Comparison of ENCODE assay signal across 16 cellular contexts in the genomic region with DNA sequence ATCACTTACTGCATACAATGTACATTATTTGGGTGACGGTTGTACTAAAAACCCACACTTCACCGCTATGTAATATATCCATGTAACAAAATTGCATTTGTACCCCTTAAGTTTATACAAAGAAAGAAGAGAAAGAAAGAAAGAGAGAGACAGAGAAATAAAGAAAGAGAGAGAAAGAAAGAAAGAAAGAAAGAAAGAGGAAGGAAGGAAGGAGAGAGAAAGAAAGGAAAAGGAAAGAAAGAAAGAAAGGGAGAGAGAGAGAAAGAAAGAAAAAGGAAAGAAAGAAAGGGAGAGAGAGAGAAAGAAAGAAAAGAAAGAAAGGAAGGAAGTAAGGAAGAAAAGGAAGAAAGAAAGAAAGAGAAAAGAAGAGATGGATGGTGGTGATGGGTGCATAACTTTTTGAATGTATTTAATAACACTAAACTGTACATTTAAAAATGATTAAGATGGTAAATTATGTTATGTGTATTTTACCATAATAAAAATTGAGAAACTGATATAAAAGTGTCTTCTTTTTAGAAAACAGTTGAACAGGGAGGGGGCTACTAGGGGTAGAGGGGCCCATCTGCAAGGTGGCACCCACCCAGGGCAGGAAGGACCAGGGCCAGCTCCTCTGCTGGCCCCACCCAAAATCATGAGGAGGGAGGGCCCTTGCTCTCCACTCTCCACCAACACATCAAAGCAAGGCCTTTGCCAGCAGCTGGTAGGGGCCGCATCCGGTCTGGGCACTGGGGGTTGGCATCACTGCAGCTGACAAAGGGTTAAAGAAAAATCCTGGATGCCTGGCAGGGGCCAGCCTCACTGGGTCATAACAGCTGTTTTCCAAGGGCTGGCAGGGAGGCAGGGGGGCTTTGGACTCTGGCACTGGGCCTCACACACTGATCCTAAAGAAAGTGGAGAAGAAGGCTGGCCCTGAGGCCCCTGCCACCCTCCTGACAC.
DNase-seq lines count a peak whose midpoint lies in the region; ATAC-seq and TF ChIP-seq lines count a peak whose summit lies in the region.
"Had no signal": no experiment of that assay in that cellular context is flagged by ENCODE, and none has a peak within 500 bp of the region (broad histone marks: within the 10 kb centered on the region; RNA-seq: fewer than 3 reads in every experiment).

No MANE protein-coding gene starts in this region.

- no peaks in the 10 kb centered on the region for H3K36me3 ChIP-seq in Peyer's patch
- H3K36me3 ChIP-seq: neutrophil, upper lobe of right lung had no signal

- no peak for TF ChIP-seq RAD21 in Ishikawa (IDR thresholded peaks at IDR 0.05; ENCODE audit: low read depth)

- no peak overlapping the region for H3K4me3 Mint-ChIP-seq in activated CD8-positive, alpha-beta memory T cell treated with anti-CD3 and anti-CD28 coated beads, Interleukin-2, amount 10 ng/mL, durations not matched to agents 7 days and 5 days
- peak overlapping the region; percentile 14 for H3K4me3 Mint-ChIP-seq in activated naive CD8-positive, alpha-beta T cell treated with anti-CD3 and anti-CD28 coated beads for 36 hours
- peak overlapping the region in 1 of 10 donors; percentile 11 for H3K4me3 Mint-ChIP-seq in naive thymus-derived CD8-positive, alpha-beta T cell
- H3K4me3 Mint-ChIP-seq in WTC11: no peak overlapping the region
- H3K4me3 Mint-ChIP-seq: CD8-positive, alpha-beta T cell had no signal

- CTCF ChIA-PET in activated CD8-positive, alpha-beta memory T cell treated with anti-CD3 and anti-CD28 coated beads, Interleukin-2, amount 10 ng/mL, durations not matched to agents 7 days and 5 days (lab: Charles Lee): interaction anchor here (2.1 kb wide), 1 partner anchor 13 kb away, joined by 4 read pairs; no protein-coding TSS in a partner anchor
- CTCF ChIA-PET in WTC11 (lab: Charles Lee): no interaction called here

- no peak overlapping the region for H3K4me3 ChIP-seq in Peyer's patch
- H3K4me3 ChIP-seq: SK-N-MC, upper lobe of right lung had no signal

- POLR2A ChIA-PET in naive thymus-derived CD8-positive, alpha-beta T cell (lab: Charles Lee): no interaction called here
- POLR2A ChIA-PET in WTC11 (lab: Charles Lee): no interaction called here

- peaks cover 0 to 14% (median 3%) of the 10 kb centered on the region in 4 donors for H3K4me1 ChIP-seq in Peyer's patch

- no peak for TF ChIP-seq POLR2A in Peyer's patch (IDR thresholded peaks at IDR 0.05)

- peaks cover 45% of the 10 kb centered on the region for H3K4me1 Mint-ChIP-seq in activated CD8-positive, alpha-beta memory T cell treated with anti-CD3 and anti-CD28 coated beads, Interleukin-2, amount 10 ng/mL, durations not matched to agents 7 days and 5 days
- peaks cover 50% of the 10 kb centered on the region for H3K4me1 Mint-ChIP-seq in activated naive CD8-positive, alpha-beta T cell treated with anti-CD3 and anti-CD28 coated beads for 36 hours
- H3K4me1 Mint-ChIP-seq in naive thymus-derived CD8-positive, alpha-beta T cell: peaks cover 11 to 35% (median 25%) of the 10 kb centered on the region in 4 donors
- peaks cover 5% of the 10 kb centered on the region for H3K4me1 Mint-ChIP-seq in WTC11

- no peak for TF ChIP-seq CTCF in Peyer's patch (IDR thresholded peaks at IDR 0.05)
- no peak for TF ChIP-seq CTCF in WTC11 (IDR thresholded peaks at IDR 0.05)

- H3K27ac ChIP-seq in Peyer's patch: no peak overlapping the region
- H3K27ac ChIP-seq: neutrophil, SK-N-MC, upper lobe of right lung had no signal

- no peak for TF ChIP-seq EP300 in Ishikawa (IDR thresholded peaks at IDR 0.05; ENCODE audit: borderline replicate concordance)

- H3K9me3 ChIP-seq in Peyer's patch: no peaks in the 10 kb centered on the region
- H3K9me3 ChIP-seq: neutrophil, upper lobe of right lung had no signal

- no peaks in the 10 kb centered on the region for H3K27me3 ChIP-seq in Peyer's patch
- H3K27me3 ChIP-seq: neutrophil, upper lobe of right lung had no signal

- peaks cover 3% of the 10 kb centered on the region for H3K36me3 Mint-ChIP-seq in activated CD8-positive, alpha-beta memory T cell treated with anti-CD3 and anti-CD28 coated beads, Interleukin-2, amount 10 ng/mL, durations not matched to agents 7 days and 5 days
- H3K36me3 Mint-ChIP-seq in activated naive CD8-positive, alpha-beta T cell treated with anti-CD3 and anti-CD28 coated beads for 36 hours: peaks cover 25% of the 10 kb centered on the region
- H3K36me3 Mint-ChIP-seq in naive thymus-derived CD8-positive, alpha-beta T cell: no peaks in the 10 kb centered on the region
- no peaks in the 10 kb centered on the region for H3K36me3 Mint-ChIP-seq in WTC11
- H3K36me3 Mint-ChIP-seq: CD8-positive, alpha-beta T cell had no signal

- peak; percentile 35 for ATAC-seq in activated CD8-positive, alpha-beta memory T cell treated with anti-CD3 and anti-CD28 coated beads, Interleukin-2, amount 10 ng/mL, durations not matched to agents 7 days and 5 days
- ATAC-seq in naive thymus-derived CD8-positive, alpha-beta T cell: no peak
- ATAC-seq in WTC11: no peak
- ATAC-seq: Panc1 had no signal

- no peak overlapping the region for H3K27ac Mint-ChIP-seq in activated CD8-positive, alpha-beta memory T cell treated with anti-CD3 and anti-CD28 coated beads, Interleukin-2, amount 10 ng/mL, durations not matched to agents 7 days and 5 days
- H3K27ac Mint-ChIP-seq in activated naive CD8-positive, alpha-beta T cell treated with anti-CD3 and anti-CD28 coated beads for 36 hours: peak overlapping the region; percentile 61
- H3K27ac Mint-ChIP-seq in naive thymus-derived CD8-positive, alpha-beta T cell: peak overlapping the region in 6 of 10 donors; percentile 5 to 65 (median 21)
- no peak overlapping the region for H3K27ac Mint-ChIP-seq in WTC11

- H3K9me3 Mint-ChIP-seq in activated CD8-positive, alpha-beta memory T cell treated with anti-CD3 and anti-CD28 coated beads, Interleukin-2, amount 10 ng/mL, durations not matched to agents 7 days and 5 days (ENCODE audit: low read depth): no peaks in the 10 kb centered on the region
- H3K9me3 Mint-ChIP-seq in activated naive CD8-positive, alpha-beta T cell treated with anti-CD3 and anti-CD28 coated beads for 36 hours: no peaks in the 10 kb centered on the region
- H3K9me3 Mint-ChIP-seq in naive thymus-derived CD8-positive, alpha-beta T cell: no peaks in the 10 kb centered on the region
- no peaks in the 10 kb centered on the region for H3K9me3 Mint-ChIP-seq in WTC11
- H3K9me3 Mint-ChIP-seq: CD8-positive, alpha-beta T cell had no signal

- peaks cover 4% of the 10 kb centered on the region for H3K27me3 Mint-ChIP-seq in activated CD8-positive, alpha-beta memory T cell treated with anti-CD3 and anti-CD28 coated beads, Interleukin-2, amount 10 ng/mL, durations not matched to agents 7 days and 5 days
- H3K27me3 Mint-ChIP-seq in activated naive CD8-positive, alpha-beta T cell treated with anti-CD3 and anti-CD28 coated beads for 36 hours: no peaks in the 10 kb centered on the region
- H3K27me3 Mint-ChIP-seq in naive thymus-derived CD8-positive, alpha-beta T cell: no peaks in the 10 kb centered on the region
- H3K27me3 Mint-ChIP-seq in WTC11 (ENCODE audit: low read depth): no peaks in the 10 kb centered on the region

- DNase-seq in activated CD8-positive, alpha-beta memory T cell treated with anti-CD3 and anti-CD28 coated beads, Interleukin-2, amount 10 ng/mL, durations not matched to agents 7 days and 5 days: no peak
- no peak for DNase-seq in activated CD8-positive, alpha-beta memory T cell treated with anti-CD3 and anti-CD28 coated beads, Interleukin-2, amount 50 U/mL, for 48 hours
- DNase-seq in activated naive CD8-positive, alpha-beta T cell treated with anti-CD3 and anti-CD28 coated beads for 36 hours: no peak
- DNase-seq in naive thymus-derived CD8-positive, alpha-beta T cell: no peak
- DNase-seq in Peyer's patch: no peak
- DNase-seq in WTC11 (ENCODE audit: low spot score): no peak
- DNase-seq in NCI-H2227 treated with DMSO at 0.1 percent for 48 hours (lab: John Stamatoyannopoulos, UW): no peak
- DNase-seq: CD8-positive, alpha-beta T cell; DMS79 treated with DMSO at 0.1 percent for 48 hours; Karpas-422; NCI-H1417 treated with DMSO at 0.1 percent for 48 hours; upper lobe of right lung had no signal

TF ChIP-seq in WTC11, 78 proteins besides CTCF, POLR2A, EP300 and RAD21:
- no peak for TF ChIP-seq TP53 (CRISPR knock-in tag; IDR thresholded peaks at IDR 0.05)

Comparison
In these comparisons a context has a peak if more than half of its experiments do, and no peak if none do; other contexts are left out.
1. H3K27ac Mint-ChIP-seq: peak in activated naive CD8-positive, alpha-beta T cell treated with anti-CD3 and anti-CD28 coated beads for 36 hours (single experiment) and naive thymus-derived CD8-positive, alpha-beta T cell (6 of 10); none in activated CD8-positive, alpha-beta memory T cell treated with anti-CD3 and anti-CD28 coated beads, Interleukin-2, amount 10 ng/mL, durations not matched to agents 7 days and 5 days (single experiment) and WTC11 (single experiment).